In the genomic region with DNA sequence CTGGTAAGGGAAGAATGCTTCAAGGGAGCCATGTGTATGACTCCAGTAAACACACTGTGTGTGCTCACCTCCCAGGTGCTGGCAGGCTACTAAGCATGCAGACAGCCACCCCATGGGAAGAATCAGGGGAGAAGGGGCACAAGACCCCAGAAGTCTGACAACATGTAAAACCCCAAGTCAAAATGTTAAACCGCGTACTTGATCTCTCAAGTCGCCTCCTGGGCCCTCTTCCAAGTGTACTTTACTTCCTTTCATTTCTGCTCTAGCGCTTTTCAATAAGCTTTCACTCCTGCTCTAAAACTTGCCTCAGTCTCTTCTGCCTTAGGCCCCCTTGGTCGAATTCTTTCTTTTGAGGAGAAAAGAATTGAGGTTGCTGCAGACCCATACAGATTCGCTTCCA, we compare ENCODE assay signal across 21 cellular contexts.
"Had no signal": no experiment of that assay in that cellular context is flagged by ENCODE, and none has a peak within 500 bp of the region (broad histone marks: within the 10 kb centered on the region; RNA-seq: fewer than 3 reads in every experiment).

No MANE protein-coding gene starts in this region.

- H3K4me1 Mint-ChIP-seq: activated CD4-positive, alpha-beta T cell treated with anti-CD3 and anti-CD28 coated beads for 36 hours had no signal

- H3K27ac Mint-ChIP-seq: activated CD4-positive, alpha-beta T cell treated with anti-CD3 and anti-CD28 coated beads for 36 hours; activated naive CD4-positive, alpha-beta T cell treated with anti-CD3 and anti-CD28 coated beads, Interleukin-2, amount 50 U/mL, for 72 hours; natural killer cell treated with Interleukin-12 subunit alpha and Interleukin-12 subunit beta and Interleukin-15 and Interleukin-18, amount 100 ng/mL, for 72 hours had no signal

- H3K9me3 Mint-ChIP-seq: activated naive CD4-positive, alpha-beta T cell treated with anti-CD3 and anti-CD28 coated beads, Interleukin-2, amount 50 U/mL, for 72 hours; endodermal cell; natural killer cell treated with Interleukin-12 subunit alpha and Interleukin-12 subunit beta and Interleukin-15 and Interleukin-18, amount 100 ng/mL, for 72 hours had no signal

- H3K36me3 ChIP-seq: adrenal gland, tibial nerve, vagina had no signal

- H3K4me1 ChIP-seq: foreskin keratinocyte, vagina had no signal

- DNase-seq: activated CD4-positive, alpha-beta T cell treated with anti-CD3 and anti-CD28 coated beads for 36 hours; activated CD4-positive, alpha-beta T cell treated with anti-CD3 and anti-CD28 coated beads, Interleukin-2, amount 50 U/mL, for 48 hours; activated gamma-delta T cell; adrenal gland; dorsolateral prefrontal cortex; foreskin keratinocyte; retina; stimulated activated CD4-positive, alpha-beta T cell treated with anti-CD3 and anti-CD28 coated beads, Interleukin-2, amount 100 ng/mL, for 24 hours; stimulated activated naive CD8-positive, alpha-beta T cell treated with anti-CD3 and anti-CD28 coated beads, Interleukin-15, Interleukin-2, amounts not matched to agents 100 U/mL and 50 U/mL, for 24 hours; substantia nigra; T-helper 2 cell had no signal

- FAIRE-seq: astrocyte, keratinocyte had no signal

- H3K4me3 Mint-ChIP-seq: activated CD4-positive, alpha-beta T cell treated with anti-CD3 and anti-CD28 coated beads for 36 hours; endodermal cell; mesothelial cell of epicardium; natural killer cell treated with Interleukin-12 subunit alpha and Interleukin-12 subunit beta and Interleukin-15 and Interleukin-18, amount 100 ng/mL, for 72 hours had no signal

- H3K4me3 ChIP-seq: adrenal gland, dorsolateral prefrontal cortex, lung, tibial nerve, vagina had no signal

- H3K27me3 ChIP-seq: adrenal gland, dorsolateral prefrontal cortex, foreskin keratinocyte, tibial nerve, vagina had no signal

- H3K27me3 Mint-ChIP-seq: natural killer cell treated with Interleukin-12 subunit alpha and Interleukin-12 subunit beta and Interleukin-15 and Interleukin-18, amount 100 ng/mL, for 72 hours had no signal

- ATAC-seq: activated CD4-positive, alpha-beta T cell treated with anti-CD3 and anti-CD28 coated beads for 36 hours; activated naive CD4-positive, alpha-beta T cell treated with anti-CD3 and anti-CD28 coated beads, Interleukin-2, amount 50 U/mL, for 72 hours; foreskin keratinocyte had no signal

- H3K36me3 Mint-ChIP-seq: activated naive CD4-positive, alpha-beta T cell treated with anti-CD3 and anti-CD28 coated beads, Interleukin-2, amount 50 U/mL, for 72 hours; natural killer cell treated with Interleukin-12 subunit alpha and Interleukin-12 subunit beta and Interleukin-15 and Interleukin-18, amount 100 ng/mL, for 72 hours had no signal

- H3K9me3 ChIP-seq: adrenal gland, tibial nerve, vagina had no signal

- H3K27ac ChIP-seq: adrenal gland, dorsolateral prefrontal cortex, epithelial cell of prostate, foreskin keratinocyte, tibial nerve, vagina had no signal
